13 cellular contexts compared by ENCODE assay signal in genomic region chr2:235458839-235459273, GRCh38. TPM values are rescaled to one million over a fixed set of nuclear protein-coding genes. Genes with fewer than 3 reads are reported as not detected.
A peak's percentile ranks its signal among the peaks of the same experiment; 100 is the strongest.
DNase-seq lines count a peak whose midpoint lies in the region; ATAC-seq and TF ChIP-seq lines count a peak whose summit lies in the region.
"Had no signal": no experiment of that assay in that cellular context is flagged by ENCODE, and none has a peak within 500 bp of the region (broad histone marks: within the 10 kb centered on the region; RNA-seq: fewer than 3 reads in every experiment).

No MANE protein-coding gene starts in this region.

- no peak overlapping the region for H3K4me3 ChIP-seq in body of pancreas
- no peak overlapping the region for H3K4me3 ChIP-seq in lower lobe of right lung
- H3K4me3 ChIP-seq: GM23338 had no signal

- DNase-seq in DMS79 (lab: John Stamatoyannopoulos, UW) (peak; percentile 10), LHCN-M2 (ENCODE audit: low read depth) (peak; percentile 17), body of pancreas (peak; percentile 54 to 69 (median 56)), lower lobe of right lung (peak; percentile 64), NCI-H1930 (lab: John Stamatoyannopoulos, UW) (no peak), DMS114 treated with DMSO at 0.1 percent for 48 hours (lab: John Stamatoyannopoulos, UW; ENCODE audit: unreplicated experiment) (no peak)
- DNase-seq in activated effector memory CD4-positive, alpha-beta T cell treated with anti-CD3 and anti-CD28 coated beads, Interleukin-2, amount 50 U/mL, for 16 hours = no peak
- DNase-seq: activated naive CD4-positive, alpha-beta T cell treated with anti-CD3 and anti-CD28 coated beads for 36 hours; DND-41; effector CD4-positive, alpha-beta T cell; stimulated activated CD4-positive, alpha-beta T cell treated with anti-CD3 and anti-CD28 coated beads, Interleukin-2, amount 100 ng/mL, for 48 hours had no signal

- intact Hi-C loops in body of pancreas (cut with DNase I) = no loop called here
- intact Hi-C loops in lower lobe of right lung (cut with DNase I) = no loop called here

- ATAC-seq in body of pancreas = peak; percentile 84
- ATAC-seq in lower lobe of right lung = peak; percentile 69 to 70
- no peak for ATAC-seq in HG03521 (IDR thresholded peaks at IDR 0.05; ENCODE audit: unreplicated experiment)
- ATAC-seq: GM23338 had no signal

- H3K9me3 ChIP-seq in body of pancreas = no peaks in the 10 kb centered on the region
- H3K9me3 ChIP-seq in lower lobe of right lung = no peaks in the 10 kb centered on the region

- peak overlapping the region in 3 of 4 donors; percentile 28 to 55 (median 52) for H3K27ac ChIP-seq in body of pancreas
- no peak overlapping the region for H3K27ac ChIP-seq in lower lobe of right lung

- H3K4me1 ChIP-seq in body of pancreas (peaks cover 22% of the 10 kb centered on the region), lower lobe of right lung (no peaks in the 10 kb centered on the region)

- TF ChIP-seq CTCF in body of pancreas (IDR thresholded peaks at IDR 0.05) = no peak
- no peak for TF ChIP-seq CTCF in lower lobe of right lung (IDR thresholded peaks at IDR 0.05)

- H3K27me3 ChIP-seq in body of pancreas = no peaks in the 10 kb centered on the region
- H3K27me3 ChIP-seq in lower lobe of right lung (ENCODE audit: low read depth) = no peaks in the 10 kb centered on the region

- H3K36me3 ChIP-seq in body of pancreas (replicated peaks in 1 of 2; ENCODE audit: insufficient read depth in 1 of 2, low read depth in 2 of 2) (no peaks in the 10 kb centered on the region), lower lobe of right lung (no peaks in the 10 kb centered on the region)

- 31 to 39% methylated on average over 7 of the region's 7 CpGs for WGBS in body of pancreas, 2 donors

- TF ChIP-seq POLR2A in body of pancreas (IDR thresholded peaks at IDR 0.05) = no peak

RNA-seq across cellular contexts. Expression of gene AGAP1, which starts 35.0 kb away (rescaled TPM):
- total RNA-seq in LHCN-M2 (2014; rRNA removed) = 14.8 and 15.2 TPM in 2 replicates
- 11.7 TPM for polyA plus RNA-seq in LHCN-M2 (2012)
- total RNA-seq in body of pancreas = 10 to 100 TPM; 21.3 to 32.6 TPM
- 36.2 TPM for total RNA-seq in lower lobe of right lung

Comparison
In these comparisons a context has a peak if more than half of its experiments do, and no peak if none do; other contexts are left out.
1. DNase-seq: peak in DMS79 (single experiment), LHCN-M2 (single experiment), body of pancreas (4 of 4) and lower lobe of right lung (single experiment); none in activated effector memory CD4-positive, alpha-beta T cell treated with anti-CD3 and anti-CD28 coated beads, Interleukin-2, amount 50 U/mL, for 16 hours (single experiment), NCI-H1930 (0 of 2) and DMS114 treated with DMSO at 0.1 percent for 48 hours (single experiment).